8 cellular contexts compared by ENCODE assay signal in the genomic region with DNA sequence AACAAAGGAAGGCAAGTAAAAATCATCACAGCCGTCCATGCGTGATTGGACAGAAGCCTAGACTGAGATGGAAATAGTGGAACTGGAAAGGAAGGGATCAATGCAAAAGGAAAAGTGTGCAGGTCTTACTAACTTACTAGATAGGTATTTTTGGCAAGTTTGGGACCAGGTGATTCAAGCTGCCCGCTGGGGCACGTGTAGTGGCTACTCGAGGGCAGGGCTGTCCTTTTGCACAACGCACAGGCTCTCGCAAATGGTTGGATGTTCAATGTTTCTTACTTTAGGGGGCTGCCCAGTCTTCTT. TPM values are rescaled to one million over a fixed set of nuclear protein-coding genes. Genes with fewer than 3 reads are reported as not detected.
DNase-seq lines count a peak whose midpoint lies in the region; ATAC-seq and TF ChIP-seq lines count a peak whose summit lies in the region.

No MANE protein-coding gene starts in this region.

- no peaks in the 10 kb centered on the region for H3K9me3 ChIP-seq in HUES64 (ENCODE audit: insufficient read depth, low read depth, low read length)

- peaks cover 13 to 22% (median 18%) of the 10 kb centered on the region in 3 donors for H3K4me1 Mint-ChIP-seq in naive B cell

- H3K4me1 ChIP-seq in HUES64 (ENCODE audit: insufficient read depth, low read length): peaks cover 11% of the 10 kb centered on the region; the same call in 1 of the 2 replicates

- peaks cover 10% of the 10 kb centered on the region for H3K27me3 ChIP-seq in HUES64 (ENCODE audit: insufficient read depth, low read length)

- DNase-seq in AG10803 (ENCODE audit: low read depth) (no peak), cardiac fibroblast (ENCODE audit: low read depth in 2 of 2) (no peak), naive B cell (no peak), T1000 (lab: John Stamatoyannopoulos, UW) (no peak), NCI-H1092 treated with DMSO at 0.1 percent for 48 hours (lab: John Stamatoyannopoulos, UW) (no peak), epidermal melanocyte (ENCODE audit: insufficient read length, low spot score) (no peak)

- H3K27me3 Mint-ChIP-seq in naive B cell: peaks cover 0 to 13% (median 0%) of the 10 kb centered on the region in 3 donors

- H3K4me3 ChIP-seq in AG10803 (ENCODE audit: low read length) (peak overlapping the region; percentile 75), HUES64 (ENCODE audit: low read length) (peak overlapping the region; percentile 87), cardiac fibroblast (replicated peaks in 1 of 2; ENCODE audit: low read depth in 2 of 2, low read length in 2 of 2) (peak overlapping the region; percentile 47 to 48)

- peaks cover 6 to 8% of the 10 kb centered on the region in 2 donors for H3K36me3 Mint-ChIP-seq in naive B cell

- no peak overlapping the region for H3K27ac ChIP-seq in HUES64 (ENCODE audit: low read depth, low read length)

- H3K4me3 Mint-ChIP-seq in naive B cell: peak overlapping the region; percentile 89 to 97 (median 91)

- TF ChIP-seq CTCF in AG10803 (conservative IDR thresholded peaks at IDR 0.05; ENCODE audit: low read length) (no peak), cardiac fibroblast (IDR thresholded peaks at IDR 0.05; ENCODE audit: low read depth, low read length) (no peak)

- H3K9ac ChIP-seq in HUES64 (ENCODE audit: low read depth, low read length): peak overlapping the region; percentile 40; the same call in 1 of the 2 replicates

- ATAC-seq in naive B cell (ENCODE audit: low read depth in 2 of 2) (no peak), GM21360 (IDR thresholded peaks at IDR 0.05; ENCODE audit: unreplicated experiment) (no peak)

- H3K27ac Mint-ChIP-seq in naive B cell: peak overlapping the region in 5 of 6 donors; percentile 61 to 83 (median 73)

- no peaks in the 10 kb centered on the region for H3K9me3 Mint-ChIP-seq in naive B cell

- WGBS in HUES64: 85% methylated on average over 7 of the region's 7 CpGs

- H3K36me3 ChIP-seq in HUES64 (ENCODE audit: insufficient read depth, low read length): peaks cover 8% of the 10 kb centered on the region; the same call in 1 of the 2 replicates

RNA-seq across cellular contexts. Expression of a gene that starts 0.6 kb away (rescaled TPM):
- 17.6 TPM for polyA plus RNA-seq in HUES64 (2013, experiment 1 of 2)
- 17.9 TPM for polyA plus RNA-seq in HUES64 (2013, experiment 2 of 2)
- 10 to 100 TPM; 13.4 to 35.8 (median 22.6) TPM for polyA plus RNA-seq in naive B cell (ENCODE audit: low read depth in 6 of 6)

RNA-seq across cellular contexts. Expression of a gene that starts 44.5 kb away (rescaled TPM):
- polyA plus RNA-seq in HUES64 (2013, experiment 1 of 2): 10.0 TPM
- polyA plus RNA-seq in HUES64 (2013, experiment 2 of 2): 8.2 TPM
- not detected for polyA plus RNA-seq in naive B cell (ENCODE audit: low read depth in 6 of 6)
